1 cellular context compared by ENCODE assay signal in the genomic region with DNA sequence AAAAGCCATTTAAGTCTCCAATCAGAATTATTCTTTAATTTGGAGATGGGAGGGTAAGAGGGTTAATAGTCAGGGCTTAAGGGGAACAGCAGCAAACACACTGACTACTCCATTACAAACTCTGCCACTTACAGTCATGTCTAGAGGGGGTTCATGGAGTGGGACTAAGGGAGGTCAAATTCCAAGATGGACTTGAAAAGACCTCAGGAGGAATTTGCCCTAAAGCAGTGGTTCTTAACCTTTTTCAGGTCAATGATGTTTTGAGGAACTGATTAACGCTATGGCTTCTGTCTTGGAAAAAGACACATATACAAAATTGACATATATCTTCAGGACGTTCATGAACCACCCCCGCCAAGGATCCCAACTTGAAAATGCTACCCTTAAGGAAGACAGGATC.
TF ChIP-seq lines count a peak whose summit lies in the region.

No MANE protein-coding gene starts in this region.

TF ChIP-seq in GM23338, 12 proteins besides CTCF, POLR2A, EP300 and RAD21:
- TF ChIP-seq, protein P1, sequence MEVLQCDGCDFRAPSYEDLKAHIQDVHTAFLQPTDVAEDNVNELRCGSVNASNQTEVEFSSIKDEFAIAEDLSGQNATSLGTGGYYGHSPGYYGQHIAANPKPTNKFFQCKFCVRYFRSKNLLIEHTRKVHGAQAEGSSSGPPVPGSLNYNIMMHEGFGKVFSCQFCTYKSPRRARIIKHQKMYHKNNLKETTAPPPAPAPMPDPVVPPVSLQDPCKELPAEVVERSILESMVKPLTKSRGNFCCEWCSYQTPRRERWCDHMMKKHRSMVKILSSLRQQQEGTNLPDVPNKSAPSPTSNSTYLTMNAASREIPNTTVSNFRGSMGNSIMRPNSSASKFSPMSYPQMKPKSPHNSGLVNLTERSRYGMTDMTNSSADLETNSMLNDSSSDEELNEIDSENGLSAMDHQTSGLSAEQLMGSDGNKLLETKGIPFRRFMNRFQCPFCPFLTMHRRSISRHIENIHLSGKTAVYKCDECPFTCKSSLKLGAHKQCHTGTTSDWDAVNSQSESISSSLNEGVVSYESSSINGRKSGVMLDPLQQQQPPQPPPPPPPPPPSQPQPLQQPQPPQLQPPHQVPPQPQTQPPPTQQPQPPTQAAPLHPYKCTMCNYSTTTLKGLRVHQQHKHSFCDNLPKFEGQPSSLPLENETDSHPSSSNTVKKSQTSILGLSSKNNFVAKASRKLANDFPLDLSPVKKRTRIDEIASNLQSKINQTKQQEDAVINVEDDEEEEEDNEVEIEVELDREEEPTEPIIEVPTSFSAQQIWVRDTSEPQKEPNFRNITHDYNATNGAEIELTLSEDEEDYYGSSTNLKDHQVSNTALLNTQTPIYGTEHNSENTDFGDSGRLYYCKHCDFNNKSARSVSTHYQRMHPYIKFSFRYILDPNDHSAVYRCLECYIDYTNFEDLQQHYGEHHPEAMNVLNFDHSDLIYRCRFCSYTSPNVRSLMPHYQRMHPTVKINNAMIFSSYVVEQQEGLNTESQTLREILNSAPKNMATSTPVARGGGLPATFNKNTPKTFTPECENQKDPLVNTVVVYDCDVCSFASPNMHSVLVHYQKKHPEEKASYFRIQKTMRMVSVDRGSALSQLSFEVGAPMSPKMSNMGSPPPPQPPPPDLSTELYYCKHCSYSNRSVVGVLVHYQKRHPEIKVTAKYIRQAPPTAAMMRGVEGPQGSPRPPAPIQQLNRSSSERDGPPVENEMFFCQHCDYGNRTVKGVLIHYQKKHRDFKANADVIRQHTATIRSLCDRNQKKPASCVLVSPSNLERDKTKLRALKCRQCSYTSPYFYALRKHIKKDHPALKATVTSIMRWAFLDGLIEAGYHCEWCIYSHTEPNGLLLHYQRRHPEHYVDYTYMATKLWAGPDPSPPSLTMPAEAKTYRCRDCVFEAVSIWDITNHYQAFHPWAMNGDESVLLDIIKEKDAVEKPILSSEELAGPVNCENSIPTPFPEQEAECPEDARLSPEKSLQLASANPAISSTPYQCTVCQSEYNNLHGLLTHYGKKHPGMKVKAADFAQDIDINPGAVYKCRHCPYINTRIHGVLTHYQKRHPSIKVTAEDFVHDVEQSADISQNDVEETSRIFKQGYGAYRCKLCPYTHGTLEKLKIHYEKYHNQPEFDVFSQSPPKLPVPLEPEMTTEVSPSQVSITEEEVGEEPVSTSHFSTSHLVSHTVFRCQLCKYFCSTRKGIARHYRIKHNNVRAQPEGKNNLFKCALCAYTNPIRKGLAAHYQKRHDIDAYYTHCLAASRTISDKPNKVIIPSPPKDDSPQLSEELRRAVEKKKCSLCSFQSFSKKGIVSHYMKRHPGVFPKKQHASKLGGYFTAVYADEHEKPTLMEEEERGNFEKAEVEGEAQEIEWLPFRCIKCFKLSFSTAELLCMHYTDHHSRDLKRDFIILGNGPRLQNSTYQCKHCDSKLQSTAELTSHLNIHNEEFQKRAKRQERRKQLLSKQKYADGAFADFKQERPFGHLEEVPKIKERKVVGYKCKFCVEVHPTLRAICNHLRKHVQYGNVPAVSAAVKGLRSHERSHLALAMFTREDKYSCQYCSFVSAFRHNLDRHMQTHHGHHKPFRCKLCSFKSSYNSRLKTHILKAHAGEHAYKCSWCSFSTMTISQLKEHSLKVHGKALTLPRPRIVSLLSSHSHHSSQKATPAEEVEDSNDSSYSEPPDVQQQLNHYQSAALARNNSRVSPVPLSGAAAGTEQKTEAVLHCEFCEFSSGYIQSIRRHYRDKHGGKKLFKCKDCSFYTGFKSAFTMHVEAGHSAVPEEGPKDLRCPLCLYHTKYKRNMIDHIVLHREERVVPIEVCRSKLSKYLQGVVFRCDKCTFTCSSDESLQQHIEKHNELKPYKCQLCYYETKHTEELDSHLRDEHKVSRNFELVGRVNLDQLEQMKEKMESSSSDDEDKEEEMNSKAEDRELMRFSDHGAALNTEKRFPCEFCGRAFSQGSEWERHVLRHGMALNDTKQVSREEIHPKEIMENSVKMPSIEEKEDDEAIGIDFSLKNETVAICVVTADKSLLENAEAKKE (CRISPR knock-in tag; IDR thresholded peaks at IDR 0.05) = no peak
- no peak for TF ChIP-seq ZNF331 (CRISPR knock-in tag; IDR thresholded peaks at IDR 0.05; ENCODE audit: low read depth)
- no peak for TF ChIP-seq EZH2phosphoT487 (IDR thresholded peaks at IDR 0.05; ENCODE audit: unreplicated experiment)
- TF ChIP-seq CREB1 (CRISPR knock-in tag; IDR thresholded peaks at IDR 0.05; ENCODE audit: low read depth) = no peak
- TF ChIP-seq NANOG (IDR thresholded peaks at IDR 0.05; ENCODE audit: borderline replicate concordance) = no peak
- TF ChIP-seq STAT1 (IDR thresholded peaks at IDR 0.05; ENCODE audit: unreplicated experiment) = no peak
- TF ChIP-seq ZNF114 (CRISPR knock-in tag; IDR thresholded peaks at IDR 0.05) = no peak
- TF ChIP-seq EZH2 (IDR thresholded peaks at IDR 0.05; ENCODE audit: low read depth, unreplicated experiment) = no peak
- no peak for TF ChIP-seq POLR2AphosphoS5 (IDR thresholded peaks at IDR 0.05; ENCODE audit: low read depth)
- TF ChIP-seq, protein P2, sequence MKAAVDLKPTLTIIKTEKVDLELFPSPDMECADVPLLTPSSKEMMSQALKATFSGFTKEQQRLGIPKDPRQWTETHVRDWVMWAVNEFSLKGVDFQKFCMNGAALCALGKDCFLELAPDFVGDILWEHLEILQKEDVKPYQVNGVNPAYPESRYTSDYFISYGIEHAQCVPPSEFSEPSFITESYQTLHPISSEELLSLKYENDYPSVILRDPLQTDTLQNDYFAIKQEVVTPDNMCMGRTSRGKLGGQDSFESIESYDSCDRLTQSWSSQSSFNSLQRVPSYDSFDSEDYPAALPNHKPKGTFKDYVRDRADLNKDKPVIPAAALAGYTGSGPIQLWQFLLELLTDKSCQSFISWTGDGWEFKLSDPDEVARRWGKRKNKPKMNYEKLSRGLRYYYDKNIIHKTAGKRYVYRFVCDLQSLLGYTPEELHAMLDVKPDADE (IDR thresholded peaks at IDR 0.05) = no peak
- TF ChIP-seq, protein P3, sequence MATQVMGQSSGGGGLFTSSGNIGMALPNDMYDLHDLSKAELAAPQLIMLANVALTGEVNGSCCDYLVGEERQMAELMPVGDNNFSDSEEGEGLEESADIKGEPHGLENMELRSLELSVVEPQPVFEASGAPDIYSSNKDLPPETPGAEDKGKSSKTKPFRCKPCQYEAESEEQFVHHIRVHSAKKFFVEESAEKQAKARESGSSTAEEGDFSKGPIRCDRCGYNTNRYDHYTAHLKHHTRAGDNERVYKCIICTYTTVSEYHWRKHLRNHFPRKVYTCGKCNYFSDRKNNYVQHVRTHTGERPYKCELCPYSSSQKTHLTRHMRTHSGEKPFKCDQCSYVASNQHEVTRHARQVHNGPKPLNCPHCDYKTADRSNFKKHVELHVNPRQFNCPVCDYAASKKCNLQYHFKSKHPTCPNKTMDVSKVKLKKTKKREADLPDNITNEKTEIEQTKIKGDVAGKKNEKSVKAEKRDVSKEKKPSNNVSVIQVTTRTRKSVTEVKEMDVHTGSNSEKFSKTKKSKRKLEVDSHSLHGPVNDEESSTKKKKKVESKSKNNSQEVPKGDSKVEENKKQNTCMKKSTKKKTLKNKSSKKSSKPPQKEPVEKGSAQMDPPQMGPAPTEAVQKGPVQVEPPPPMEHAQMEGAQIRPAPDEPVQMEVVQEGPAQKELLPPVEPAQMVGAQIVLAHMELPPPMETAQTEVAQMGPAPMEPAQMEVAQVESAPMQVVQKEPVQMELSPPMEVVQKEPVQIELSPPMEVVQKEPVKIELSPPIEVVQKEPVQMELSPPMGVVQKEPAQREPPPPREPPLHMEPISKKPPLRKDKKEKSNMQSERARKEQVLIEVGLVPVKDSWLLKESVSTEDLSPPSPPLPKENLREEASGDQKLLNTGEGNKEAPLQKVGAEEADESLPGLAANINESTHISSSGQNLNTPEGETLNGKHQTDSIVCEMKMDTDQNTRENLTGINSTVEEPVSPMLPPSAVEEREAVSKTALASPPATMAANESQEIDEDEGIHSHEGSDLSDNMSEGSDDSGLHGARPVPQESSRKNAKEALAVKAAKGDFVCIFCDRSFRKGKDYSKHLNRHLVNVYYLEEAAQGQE (IDR thresholded peaks at IDR 0.05; ENCODE audit: unreplicated experiment) = no peak
- TF ChIP-seq JUNB (IDR thresholded peaks at IDR 0.05; ENCODE audit: unreplicated experiment) = no peak
